Comparison of ENCODE assay signal across 29 cellular contexts in the genomic region with DNA sequence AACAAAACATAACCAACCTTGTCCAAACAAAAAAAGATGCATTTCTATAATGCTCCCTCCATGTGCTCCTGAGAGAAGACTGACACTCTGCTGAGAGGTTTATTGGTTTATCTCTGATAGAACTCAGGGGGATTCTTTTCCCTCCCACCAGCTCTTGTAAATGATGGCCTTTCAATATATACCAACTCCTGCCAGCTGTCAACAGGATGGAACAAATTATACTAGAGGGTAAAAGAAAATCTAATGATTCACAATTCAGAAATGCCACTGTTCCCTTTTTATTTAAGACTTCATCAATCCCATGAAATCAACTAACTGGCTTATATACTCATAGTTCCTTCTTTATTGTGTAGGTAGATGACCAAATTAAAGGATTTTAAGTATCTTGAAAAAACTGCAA. TPM values are rescaled to one million over a fixed set of nuclear protein-coding genes. Genes with fewer than 3 reads are reported as not detected.
DNase-seq lines count a peak whose midpoint lies in the region; ATAC-seq, FAIRE-seq and TF ChIP-seq lines count a peak whose summit lies in the region.
"Had no signal": no experiment of that assay in that cellular context is flagged by ENCODE, and none has a peak within 500 bp of the region (broad histone marks: within the 10 kb centered on the region; RNA-seq: fewer than 3 reads in every experiment).

No MANE protein-coding gene starts in this region.

- no peaks in the 10 kb centered on the region; the same call in 1 of the 2 replicates for H3K27me3 Mint-ChIP-seq in HFFc6 (ENCODE audit: insufficient read depth)
- no peaks in the 10 kb centered on the region for H3K27me3 Mint-ChIP-seq in activated T-helper 17 cell treated with anti-CD3 and anti-CD28 coated beads, Interleukin-2, amount 50 U/mL, for 72 hours
- H3K27me3 Mint-ChIP-seq: activated CD4-positive, alpha-beta T cell treated with anti-CD3 and anti-CD28 coated beads, Interleukin-2, amount 10 ng/mL, durations not matched to agents 7 days and 5 days; activated naive CD4-positive, alpha-beta T cell treated with anti-CD3 and anti-CD28 coated beads, Interleukin-2, amount 10 ng/mL, durations not matched to agents 7 days and 5 days; naive thymus-derived CD8-positive, alpha-beta T cell had no signal

- no peak overlapping the region for H3K9ac ChIP-seq in keratinocyte (ENCODE audit: control insufficient read depth, extremely low read depth, insufficient read depth, low read length)
- H3K9ac ChIP-seq: BLaER1 had no signal

- no peak overlapping the region for H2AFZ ChIP-seq in ACC112 (ENCODE audit: low read length, unreplicated experiment)
- H2AFZ ChIP-seq in keratinocyte (ENCODE audit: control insufficient read depth, low read length), result no peak overlapping the region

- H3K4me1 Mint-ChIP-seq in HFFc6 (ENCODE audit: low read depth), result peaks cover 34% of the 10 kb centered on the region
- peaks cover 4% of the 10 kb centered on the region for H3K4me1 Mint-ChIP-seq in activated T-helper 17 cell treated with anti-CD3 and anti-CD28 coated beads, Interleukin-2, amount 50 U/mL, for 72 hours
- H3K4me1 Mint-ChIP-seq: activated CD4-positive, alpha-beta T cell treated with anti-CD3 and anti-CD28 coated beads, Interleukin-2, amount 10 ng/mL, durations not matched to agents 7 days and 5 days; activated naive CD4-positive, alpha-beta T cell treated with anti-CD3 and anti-CD28 coated beads, Interleukin-2, amount 10 ng/mL, durations not matched to agents 7 days and 5 days; naive thymus-derived CD8-positive, alpha-beta T cell had no signal

- H3K9me3 ChIP-seq in keratinocyte (ENCODE audit: control insufficient read depth, low read depth, low read length), result no peaks in the 10 kb centered on the region
- H3K9me3 ChIP-seq: BLaER1, colonic mucosa, esophagus muscularis mucosa, gastroesophageal sphincter, left lung had no signal

- peaks cover 7% of the 10 kb centered on the region; the same call in 1 of the 2 replicates for H3K36me3 Mint-ChIP-seq in HFFc6 (ENCODE audit: low read depth)
- H3K36me3 Mint-ChIP-seq in activated T-helper 17 cell treated with anti-CD3 and anti-CD28 coated beads, Interleukin-2, amount 50 U/mL, for 72 hours (ENCODE audit: low read depth), result peaks cover 90% of the 10 kb centered on the region

- H3K27ac Mint-ChIP-seq in HFFc6, result peak overlapping the region; percentile 92
- H3K27ac Mint-ChIP-seq in activated T-helper 17 cell treated with anti-CD3 and anti-CD28 coated beads, Interleukin-2, amount 50 U/mL, for 72 hours, result peak overlapping the region; percentile 15
- H3K27ac Mint-ChIP-seq: activated CD4-positive, alpha-beta T cell treated with anti-CD3 and anti-CD28 coated beads, Interleukin-2, amount 10 ng/mL, durations not matched to agents 7 days and 5 days; activated naive CD4-positive, alpha-beta T cell treated with anti-CD3 and anti-CD28 coated beads, Interleukin-2, amount 10 ng/mL, durations not matched to agents 7 days and 5 days had no signal

- H3K9me1 ChIP-seq in keratinocyte (ENCODE audit: control insufficient read depth, extremely low read depth, insufficient read depth, low read length), result no peaks in the 10 kb centered on the region

- no peak for TF ChIP-seq CTCF in HFFc6 (IDR thresholded peaks at IDR 0.05)
- no peak for TF ChIP-seq CTCF in keratinocyte (optimal IDR thresholded peaks at IDR 0.05 in 1 of 3, IDR thresholded peaks at IDR 0.05 in 1 of 3, conservative IDR thresholded peaks at IDR 0.05 in 1 of 3; ENCODE audit: extremely low read depth in 1 of 3, insufficient read depth in 2 of 3, low read length in 3 of 3)

- no peaks in the 10 kb centered on the region for H3K36me3 ChIP-seq in ACC112 (ENCODE audit: insufficient read depth, low read length)
- peaks cover 14 to 17% of the 10 kb centered on the region in 2 experiments for H3K36me3 ChIP-seq in keratinocyte (ENCODE audit: control insufficient read depth in 2 of 2, extremely low read depth in 1 of 2, insufficient read depth in 2 of 2, low read length in 2 of 2)
- H3K36me3 ChIP-seq: colonic mucosa, WERI-Rb-1 had no signal

- DNase-seq in HFFc6, result no peak
- no peak for DNase-seq in keratinocyte (ENCODE audit: low read depth, low spot score)
- DNase-seq in Kasumi-1 (lab: John Stamatoyannopoulos, UW), result no peak
- no peak for DNase-seq in activated effector memory CD4-positive, alpha-beta T cell treated with anti-CD3 and anti-CD28 coated beads, Interleukin-2, amount 50 U/mL, for 16 hours
- DNase-seq: activated CD4-positive, alpha-beta T cell treated with anti-CD3 and anti-CD28 coated beads, Interleukin-2, amount 10 ng/mL, durations not matched to agents 7 days and 5 days; activated naive CD4-positive, alpha-beta T cell treated with anti-CD3 and anti-CD28 coated beads, Interleukin-2, amount 10 ng/mL, durations not matched to agents 7 days and 5 days; colonic mucosa; DMS53; effector memory CD4-positive, alpha-beta T cell; GF-D8; hypothalamus; KG1; left lung; midbrain; naive thymus-derived CD8-positive, alpha-beta T cell; NCI-H1436; NCI-H2081 treated with DMSO at 0.1 percent for 48 hours; occipital lobe; stimulated activated CD4-positive, alpha-beta T cell treated with anti-CD3 and anti-CD28 coated beads, Interleukin-1b, Interleukin-23, amount 100 ng/mL, for 48 hours; stimulated activated CD8-positive, alpha-beta memory T cell treated with anti-CD3 and anti-CD28 coated beads, Interleukin-4, amount 100 ng/mL, for 48 hours; WERI-Rb-1 had no signal

- no peak for ATAC-seq in activated T-helper 17 cell treated with anti-CD3 and anti-CD28 coated beads, Interleukin-2, amount 50 U/mL, for 72 hours (replicated peaks)
- ATAC-seq in HG03280 (IDR thresholded peaks at IDR 0.05; ENCODE audit: unreplicated experiment) (no peak), GM21717 (IDR thresholded peaks at IDR 0.05; ENCODE audit: unreplicated experiment) (no peak)
- ATAC-seq: gastroesophageal sphincter; left lung; naive thymus-derived CD8-positive, alpha-beta T cell had no signal

- H3K27me3 ChIP-seq in ACC112 (ENCODE audit: insufficient read depth, low read length), result no peaks in the 10 kb centered on the region
- no peaks in the 10 kb centered on the region for H3K27me3 ChIP-seq in keratinocyte (ENCODE audit: control insufficient read depth, extremely low read depth, insufficient read depth, low read length)
- H3K27me3 ChIP-seq: BLaER1, colonic mucosa, esophagus muscularis mucosa, gastroesophageal sphincter, left lung had no signal

- H3K4me3 ChIP-seq in ACC112 (ENCODE audit: low read depth, low read length), result peak overlapping the region; percentile 20; the same call in 1 of the 2 replicates
- H3K4me3 ChIP-seq in keratinocyte (ENCODE audit: control insufficient read depth in 2 of 3, extremely low read depth in 1 of 3, insufficient read depth in 2 of 3, low read depth in 1 of 3, low read length in 3 of 3), result no peak overlapping the region
- H3K4me3 ChIP-seq: BLaER1, colonic mucosa, esophagus muscularis mucosa, gastroesophageal sphincter, left lung, skin epidermis had no signal

- dilution Hi-C loops in keratinocyte (cut with MboI; ENCODE audit: extremely low pct_ligation_motif_present, low sequenced_read_pairs), result no loop called here

- no peaks in the 10 kb centered on the region for H3K9me3 Mint-ChIP-seq in HFFc6
- no peaks in the 10 kb centered on the region for H3K9me3 Mint-ChIP-seq in activated T-helper 17 cell treated with anti-CD3 and anti-CD28 coated beads, Interleukin-2, amount 50 U/mL, for 72 hours
- H3K9me3 Mint-ChIP-seq: activated CD4-positive, alpha-beta T cell treated with anti-CD3 and anti-CD28 coated beads, Interleukin-2, amount 10 ng/mL, durations not matched to agents 7 days and 5 days; activated naive CD4-positive, alpha-beta T cell treated with anti-CD3 and anti-CD28 coated beads, Interleukin-2, amount 10 ng/mL, durations not matched to agents 7 days and 5 days; naive thymus-derived CD8-positive, alpha-beta T cell had no signal

- FAIRE-seq in keratinocyte (lab: Jason Lieb, UNC), result peak; percentile 5

- peak overlapping the region; percentile 33 for H3K4me2 ChIP-seq in keratinocyte (ENCODE audit: control insufficient read depth, extremely low read depth, insufficient read depth, low read depth, low read length)
- H3K4me2 ChIP-seq: BLaER1 had no signal

- peak overlapping the region; percentile 63 for H3K27ac ChIP-seq in ACC112 (ENCODE audit: low read depth, low read length)
- peak overlapping the region; percentile 19 for H3K27ac ChIP-seq in keratinocyte (ENCODE audit: control insufficient read depth, insufficient read depth, low read length)
- H3K27ac ChIP-seq: BLaER1, colonic mucosa, esophagus muscularis mucosa, gastroesophageal sphincter, left lung, skin epidermis, WERI-Rb-1 had no signal

- peaks cover 22% of the 10 kb centered on the region for H3K4me1 ChIP-seq in ACC112 (ENCODE audit: control insufficient read depth, insufficient read depth, low read length, unreplicated experiment)
- peaks cover 19% of the 10 kb centered on the region for H3K4me1 ChIP-seq in keratinocyte (ENCODE audit: control insufficient read depth, extremely low read depth, insufficient read depth, low read length)
- H3K4me1 ChIP-seq: BLaER1, colonic mucosa, esophagus muscularis mucosa, gastroesophageal sphincter, left lung had no signal

- peak overlapping the region; percentile 70 for H3K4me3 Mint-ChIP-seq in HFFc6
- no peak overlapping the region for H3K4me3 Mint-ChIP-seq in activated T-helper 17 cell treated with anti-CD3 and anti-CD28 coated beads, Interleukin-2, amount 50 U/mL, for 72 hours
- H3K4me3 Mint-ChIP-seq: activated CD4-positive, alpha-beta T cell treated with anti-CD3 and anti-CD28 coated beads, Interleukin-2, amount 10 ng/mL, durations not matched to agents 7 days and 5 days; activated naive CD4-positive, alpha-beta T cell treated with anti-CD3 and anti-CD28 coated beads, Interleukin-2, amount 10 ng/mL, durations not matched to agents 7 days and 5 days; naive thymus-derived CD8-positive, alpha-beta T cell had no signal

- H3K79me2 ChIP-seq in ACC112 (ENCODE audit: control insufficient read depth, insufficient read depth, low read length, unreplicated experiment), result no peaks in the 10 kb centered on the region
- no peaks in the 10 kb centered on the region for H3K79me2 ChIP-seq in keratinocyte (ENCODE audit: control insufficient read depth, insufficient read depth, low read length)

- no peaks in the 10 kb centered on the region for H4K20me1 ChIP-seq in keratinocyte (ENCODE audit: control insufficient read depth, extremely low read depth, insufficient read depth, low read length)
- H4K20me1 ChIP-seq: BLaER1 had no signal

RNA-seq across cellular contexts. Expression of gene PSMC1, which starts 25.4 kb away (rescaled TPM):
- total RNA-seq in HFFc6 (2021; fragmentation: NEBNext Ultra II Directional; extraction: Animal tissue kit (Norgen Biotek cat#: 25700)), result 100 to 1,000 TPM; 135 to 154 (median 150) TPM
- 100 to 1,000 TPM; 129 to 139 TPM for total RNA-seq in activated T-helper 17 cell treated with anti-CD3 and anti-CD28 coated beads, Interleukin-2, amount 50 U/mL, for 72 hours
- 108 to 237 TPM (median 234 TPM) in 3 replicates for polyA plus RNA-seq in keratinocyte
- 147 TPM for polyA plus RNA-seq in keratinocyte (2011; ENCODE audit: low read depth)
- polyA plus RNA-seq in keratinocyte (2011; cell fraction: cytosol; rRNA removed), result 121 and 168 TPM in 2 replicates
- polyA plus RNA-seq in keratinocyte (2011; cell fraction: nucleus; rRNA removed), result 72.3 and 134 TPM in 2 replicates
- 83.0 and 213 TPM in 2 replicates for polyA plus RNA-seq in keratinocyte (2012; ENCODE audit: low replicate concordance)
- 10.3 to 85.1 TPM (median 38.2 TPM) in 3 replicates for polyA minus RNA-seq in keratinocyte
- 48.5 TPM for polyA minus RNA-seq in keratinocyte (2011; cell fraction: cytosol; rRNA and poly(A)+ RNA removed)
- 22.5 and 36.6 TPM in 2 replicates for polyA minus RNA-seq in keratinocyte (2011; cell fraction: nucleus; rRNA and poly(A)+ RNA removed)

RNA-seq across cellular contexts. Expression of gene NRDE2, which starts 50.0 kb away (rescaled TPM):
- 10 to 100 TPM in 3 of 6 experiments, 1 to 10 TPM in 3; 7.9 to 12.1 (median 9.8) TPM for total RNA-seq in HFFc6 (2021; fragmentation: NEBNext Ultra II Directional; extraction: Animal tissue kit (Norgen Biotek cat#: 25700))
- total RNA-seq in activated T-helper 17 cell treated with anti-CD3 and anti-CD28 coated beads, Interleukin-2, amount 50 U/mL, for 72 hours, result 10 to 100 TPM; 26.4 to 37.3 TPM
- 8.5 to 9.2 TPM (median 8.6 TPM) in 3 replicates for polyA plus RNA-seq in keratinocyte
- polyA plus RNA-seq in keratinocyte (2011; ENCODE audit: low read depth), result 33.2 TPM
- polyA plus RNA-seq in keratinocyte (2011; cell fraction: cytosol; rRNA removed), result 3.9 and 5.1 TPM in 2 replicates
- 21.5 and 22.6 TPM in 2 replicates for polyA plus RNA-seq in keratinocyte (2011; cell fraction: nucleus; rRNA removed)
- 5.9 and 9.9 TPM in 2 replicates for polyA plus RNA-seq in keratinocyte (2012; ENCODE audit: low replicate concordance)
- polyA minus RNA-seq in keratinocyte, result 8.3 to 15.3 TPM (median 14.3 TPM) in 3 replicates
- polyA minus RNA-seq in keratinocyte (2011; cell fraction: cytosol; rRNA and poly(A)+ RNA removed), result 3.1 TPM
- 13.0 and 22.1 TPM in 2 replicates for polyA minus RNA-seq in keratinocyte (2011; cell fraction: nucleus; rRNA and poly(A)+ RNA removed)
